Comparison of ENCODE assay signal across 1 cellular context in genomic region chr17:50482110-50482509, GRCh38.
TF ChIP-seq lines count a peak whose summit lies in the region.

No MANE protein-coding gene starts in this region.

TF ChIP-seq in H1, 55 proteins besides CTCF, POLR2A, EP300 and RAD21:
- TF ChIP-seq SIX5 (IDR thresholded peaks at IDR 0.05; ENCODE audit: low read depth, low read length) (no peak), CREB1 (IDR thresholded peaks at IDR 0.05) (no peak), CHD2 (IDR thresholded peaks at IDR 0.05; ENCODE audit: low read length) (no peak)
